In genomic region chr7:87319154-87319581, GRCh38 we compare ENCODE assay signal across 8 cellular contexts. TPM values are rescaled to one million over a fixed set of nuclear protein-coding genes. Genes with fewer than 3 reads are reported as not detected.
DNase-seq lines count a peak whose midpoint lies in the region; ATAC-seq and TF ChIP-seq lines count a peak whose summit lies in the region.
"Not testable (repeated sequence)": the region's sequence is repeated elsewhere in the genome, so short reads cannot be mapped to it uniquely, and the experiment has no call there.

No MANE protein-coding gene starts in this region.

- POLR2A ChIA-PET in T-cell (lab: Charles Lee), result interaction anchor here in 1 of 2 donors (0.9 kb wide), 1 partner anchor 101 kb away, joined by 4 read pairs; no protein-coding TSS in a partner anchor

- not testable (repeated sequence) for H3K79me2 ChIP-seq in KMS-11 (ENCODE audit: insufficient read depth, low read depth)

- peak; percentile 67 to 94 (median 88) for ATAC-seq in T-cell (replicated peaks in 1 of 4)
- ATAC-seq in activated T-helper 17 cell treated with anti-CD3 and anti-CD28 coated beads, Interleukin-2, amount 50 U/mL, for 72 hours (replicated peaks), result peak; percentile 49

- H3K27me3 ChIP-seq in KMS-11 (ENCODE audit: insufficient read depth, low read depth); suprapubic skin: not testable (repeated sequence)

- H3K4me1 Mint-ChIP-seq in T-cell, result peaks cover 9 to 35% (median 16%) of the 10 kb centered on the region in 3 donors
- H3K4me1 Mint-ChIP-seq in activated T-helper 17 cell treated with anti-CD3 and anti-CD28 coated beads, Interleukin-2, amount 50 U/mL, for 72 hours, result not testable (repeated sequence)

- not testable (repeated sequence) for TF ChIP-seq POLR2A in suprapubic skin (IDR thresholded peaks at IDR 0.05)

- H3K9me3 Mint-ChIP-seq in T-cell; activated T-helper 17 cell treated with anti-CD3 and anti-CD28 coated beads, Interleukin-2, amount 50 U/mL, for 72 hours: not testable (repeated sequence)

- not testable (repeated sequence) for H3K9me3 ChIP-seq in suprapubic skin

- peak overlapping the region; percentile 93 to 95 for H3K27ac Mint-ChIP-seq in T-cell
- H3K27ac Mint-ChIP-seq in activated T-helper 17 cell treated with anti-CD3 and anti-CD28 coated beads, Interleukin-2, amount 50 U/mL, for 72 hours, result peak overlapping the region; percentile 78

- H3K27ac ChIP-seq in KMS-11 (peak overlapping the region; percentile 83), suprapubic skin (peak overlapping the region; percentile 71)

- TF ChIP-seq CTCF in KMS-11 (conservative IDR thresholded peaks at IDR 0.05; ENCODE audit: low read depth, low read length); epithelial cell of proximal tubule (conservative IDR thresholded peaks at IDR 0.05; ENCODE audit: low read depth, low read length); suprapubic skin (IDR thresholded peaks at IDR 0.05): not testable (repeated sequence)

- TF ChIP-seq EP300 in suprapubic skin (IDR thresholded peaks at IDR 0.05), result not testable (repeated sequence)

- peak overlapping the region; percentile 73 for H3K9ac ChIP-seq in KMS-11

- H3K4me1 ChIP-seq in KMS-11 (ENCODE audit: low read depth, poor library complexity, severe bottlenecking) (peaks cover 46% of the 10 kb centered on the region), suprapubic skin (peaks cover 31% of the 10 kb centered on the region)

- DNase-seq in DMS 273 (lab: John Stamatoyannopoulos, UW; ENCODE audit: unreplicated experiment) (peak; percentile 83), NCI-H460 (ENCODE audit: extremely low read depth, low read depth) (peak; percentile 30), T-cell (peak in 20 of 34 experiments; percentile 3 to 40 (median 10)), mucosa of gallbladder (ENCODE audit: low spot score) (peak; percentile 57)
- DNase-seq in epithelial cell of proximal tubule (ENCODE audit: low read depth); suprapubic skin (ENCODE audit: low spot score in 2 of 2): not testable (repeated sequence)

- 31% methylated on average over 6 of the region's 8 CpGs for WGBS in suprapubic skin

- H4K20me1 ChIP-seq in KMS-11 (ENCODE audit: insufficient read depth), result not testable (repeated sequence)

- not testable (repeated sequence) for H3K4me3 ChIP-seq in KMS-11 (IDR thresholded peaks at IDR 0.05; ENCODE audit: insufficient read depth, low read depth, low read length)
- H3K4me3 ChIP-seq in epithelial cell of proximal tubule (ENCODE audit: low read depth, low read length) (peak overlapping the region; percentile 22), suprapubic skin (peak overlapping the region; percentile 12)

- H3K4me2 ChIP-seq in KMS-11, result peak overlapping the region; percentile 96

- peak overlapping the region; percentile 66 to 80 (median 76) for H3K4me3 Mint-ChIP-seq in T-cell
- peak overlapping the region; percentile 59 for H3K4me3 Mint-ChIP-seq in activated T-helper 17 cell treated with anti-CD3 and anti-CD28 coated beads, Interleukin-2, amount 50 U/mL, for 72 hours

- CTCF ChIA-PET in T-cell (lab: Charles Lee), result interaction anchor here (1.4 to 7.4 kb wide), 2 partner anchors 97 to 99 kb away, joined by 3 to 73 read pairs; no protein-coding TSS in a partner anchor

- H3K36me3 ChIP-seq in KMS-11 (ENCODE audit: insufficient read depth), result not testable (repeated sequence)
- peaks cover 14% of the 10 kb centered on the region for H3K36me3 ChIP-seq in suprapubic skin

- not testable (repeated sequence) for H3K27me3 Mint-ChIP-seq in T-cell; activated T-helper 17 cell treated with anti-CD3 and anti-CD28 coated beads, Interleukin-2, amount 50 U/mL, for 72 hours

- H2AFZ ChIP-seq in KMS-11 (ENCODE audit: low read depth), result peak overlapping the region; percentile 99

- H3K36me3 Mint-ChIP-seq in T-cell, result peaks cover 12% of the 10 kb centered on the region
- not testable (repeated sequence) for H3K36me3 Mint-ChIP-seq in activated T-helper 17 cell treated with anti-CD3 and anti-CD28 coated beads, Interleukin-2, amount 50 U/mL, for 72 hours (ENCODE audit: low read depth)

RNA-seq across cellular contexts. Expression of gene CROT, which starts 26.3 kb away (rescaled TPM):
- 7.7 and 10.9 TPM in 2 replicates for total RNA-seq in NCI-H460 (2014; rRNA removed; shearing (Covaris generic))
- polyA plus RNA-seq in NCI-H460 (2014; cell fraction: nucleus; rRNA removed), result 19.5 and 26.8 TPM in 2 replicates
- total RNA-seq in T-cell (10 to 100 TPM in 4 of 5 donors, 1 to 10 TPM in 1; 8.5 to 17.2 (median 11.8) TPM), epithelial cell of proximal tubule (5.6 and 8.2 TPM in 2 replicates), mucosa of gallbladder (35.2 TPM), suprapubic skin (10 to 100 TPM; 18.5 to 68.6 (median 31.7) TPM)
- total RNA-seq in activated T-helper 17 cell treated with anti-CD3 and anti-CD28 coated beads, Interleukin-2, amount 50 U/mL, for 72 hours, result 1 to 10 TPM; 9.2 to 9.3 TPM
